In genomic region chr1:18901952-18902522, GRCh38 we compare ENCODE assay signal across 8 cellular contexts. TPM values are rescaled to one million over a fixed set of nuclear protein-coding genes. Genes with fewer than 3 reads are reported as not detected.
DNase-seq lines count a peak whose midpoint lies in the region; ATAC-seq, FAIRE-seq and TF ChIP-seq lines count a peak whose summit lies in the region.

No MANE protein-coding gene starts in this region.

- intact Hi-C loops in PC-9 (cut with micrococcal nuclease; ENCODE audit: unreplicated experiment): loop anchor here (1.0 to 10.0 kb wide), 3 partner anchors 24 to 109 kb away; partner anchors contain the start of gene IFFO2
- intact Hi-C loops in naive thymus-derived CD4-positive, alpha-beta T cell (cut with micrococcal nuclease): loop anchor here (1.0 to 10.0 kb wide), 10 partner anchors 24 to 693 kb away; partner anchors contain the start of genes IFFO2 (in 2 of the 2), UBR4 (in 2 of the 2), EMC1 (in 1 of the 2) and MRTO4 (in 1 of the 2)

- H3F3A ChIP-seq in PC-9 (ENCODE audit: insufficient read depth, low read depth): peaks cover 14% of the 10 kb centered on the region

- peak in 1 of 2 experiments; percentile 45; a peak in 1 of 3 replicates for TF ChIP-seq POLR2A in H1 (IDR thresholded peaks at IDR 0.05; ENCODE audit: control extremely low read depth in 1 of 2, low read depth in 2 of 2, low read length in 2 of 2)

- H3K4me2 ChIP-seq in PC-9 (peak overlapping the region; percentile 83), H1 (ENCODE audit: insufficient read depth in 1 of 2, low read depth in 2 of 2, low read length in 2 of 2) (peak overlapping the region; percentile 84 to 85)

- no peaks in the 10 kb centered on the region for H3K27me3 Mint-ChIP-seq in naive thymus-derived CD4-positive, alpha-beta T cell

- no peak overlapping the region; the same call in 1 of the 2 replicates for H2BK12ac ChIP-seq in H1 (ENCODE audit: low read depth, low read length)

- TF ChIP-seq CTCF in AG09309 (IDR thresholded peaks at IDR 0.05; ENCODE audit: control insufficient read depth, insufficient read depth, low read depth, low read length, missing control alignments) (no peak), PC-9 (conservative IDR thresholded peaks at IDR 0.05) (no peak), H1 (IDR thresholded peaks at IDR 0.05; ENCODE audit: control extremely low read depth in 1 of 3, insufficient read depth in 1 of 3, low read depth in 1 of 3, low read length in 3 of 3) (no peak)

- peaks cover 6% of the 10 kb centered on the region; the same call in 1 of the 2 replicates for H3K23me2 ChIP-seq in H1 (ENCODE audit: low read depth, low read length)

- no TSS peak for BruUV-seq in PC-9 (replicated peaks; lab: Mats Ljungman, UMichigan)

- TF ChIP-seq EP300 in H1 (IDR thresholded peaks at IDR 0.05; ENCODE audit: borderline replicate concordance in 1 of 2, low read depth in 2 of 2, low read length in 2 of 2): no peak

- H4K5ac ChIP-seq in H1 (ENCODE audit: insufficient read length, low read depth, low read length): no peak overlapping the region

- no peaks in the 10 kb centered on the region for H3K9me3 ChIP-seq in PC-9 (ENCODE audit: insufficient read depth, low read depth)
- no peaks in the 10 kb centered on the region for H3K9me3 ChIP-seq in H1 (ENCODE audit: insufficient read depth in 2 of 2, low read depth in 1 of 2, low read length in 1 of 2)
- H3K9me3 ChIP-seq in naive thymus-derived CD4-positive, alpha-beta T cell (ENCODE audit: control insufficient read depth in 2 of 3, low read length in 3 of 3): no peaks in the 10 kb centered on the region

- CTCF ChIA-PET in PC-9 (lab: Charles Lee) (interaction anchor here (1.4 kb wide), 1 partner anchor 11 kb away, joined by 8 read pairs; no protein-coding TSS in a partner anchor), H1 (lab: Charles Lee; ENCODE audit: partially characterized antibody) (interaction anchor here (0.8 to 8.0 kb wide), 9 partner anchors 9 to 305 kb away, joined by 3 to 131 read pairs (median 4); no protein-coding TSS in a partner anchor)
- CTCF ChIA-PET in naive thymus-derived CD4-positive, alpha-beta T cell (lab: Charles Lee): interaction anchor here (1.0 to 9.1 kb wide), 4 partner anchors 55 to 173 kb away, joined by 3 to 105 read pairs (median 4); partner anchors contain the start of gene IFFO2

- H3K9ac ChIP-seq in H1 (replicated peaks in 1 of 4; ENCODE audit: extremely low read depth in 1 of 4, low read depth in 3 of 4, low read length in 3 of 4): peak overlapping the region; percentile 63 to 93 (median 85)

- no peak overlapping the region for H2BK15ac ChIP-seq in H1 (ENCODE audit: low read length)

- H3K23ac ChIP-seq in H1 (ENCODE audit: insufficient read length): no peak overlapping the region

- H2AK5ac ChIP-seq in H1 (ENCODE audit: low read depth, low read length): no peak overlapping the region

- H2BK20ac ChIP-seq in H1 (ENCODE audit: low read length): no peak overlapping the region

- no peak overlapping the region for H4K8ac ChIP-seq in H1 (ENCODE audit: extremely low read depth, insufficient read depth, low read length)

- POLR2A ChIA-PET in PC-9 (lab: Charles Lee; ENCODE audit: unreplicated experiment) (interaction anchor here (0.6 to 1.0 kb wide), 3 partner anchors 54 to 109 kb away, joined by 3 to 6 read pairs (median 6); no protein-coding TSS in a partner anchor), H1 (lab: Charles Lee; ENCODE audit: partially characterized antibody) (interaction anchor here (0.9 to 1.9 kb wide), 7 partner anchors 9 to 61 kb away, joined by 3 to 11 read pairs (median 4); no protein-coding TSS in a partner anchor)
- POLR2A ChIA-PET in naive thymus-derived CD4-positive, alpha-beta T cell (lab: Charles Lee): interaction anchor here (1.0 to 2.3 kb wide), 11 partner anchors 22 to 174 kb away, joined by 3 to 10 read pairs (median 4); partner anchors contain the start of gene IFFO2

- H3K27me3 ChIP-seq in PC-9 (ENCODE audit: insufficient read depth, low read depth) (no peaks in the 10 kb centered on the region), H1 (replicated peaks in 1 of 4; ENCODE audit: control insufficient read depth in 3 of 4, extremely low read depth in 1 of 4, insufficient read depth in 3 of 4, low read length in 3 of 4) (peaks cover 0 to 3% (median 0%) of the 10 kb centered on the region in 4 experiments; a peak in 4 of 7 replicates)
- H3K27me3 ChIP-seq in naive thymus-derived CD4-positive, alpha-beta T cell (ENCODE audit: control insufficient read depth in 2 of 2, insufficient read depth in 2 of 2, low read length in 2 of 2): no peaks in the 10 kb centered on the region

- H4K20me1 ChIP-seq in PC-9 (ENCODE audit: insufficient read depth): no peaks in the 10 kb centered on the region
- H4K20me1 ChIP-seq in H1 (replicated peaks in 1 of 2; ENCODE audit: control insufficient read depth in 1 of 2, insufficient read depth in 2 of 2, low read length in 2 of 2): peaks cover 2 to 4% of the 10 kb centered on the region in 2 experiments

- H3K4ac ChIP-seq in H1 (replicated peaks; ENCODE audit: insufficient read length, low read depth, low read length): no peak overlapping the region

- H2BK120ac ChIP-seq in H1 (replicated peaks; ENCODE audit: low read depth, low read length): no peak overlapping the region

- H3K9me3 Mint-ChIP-seq in naive thymus-derived CD4-positive, alpha-beta T cell: no peaks in the 10 kb centered on the region

- ATAC-seq in GM19025 (IDR thresholded peaks at IDR 0.05; ENCODE audit: low read depth, unreplicated experiment): peak; percentile 6
- no peak for ATAC-seq in naive thymus-derived CD4-positive, alpha-beta T cell
- ATAC-seq in GM19035 (IDR thresholded peaks at IDR 0.05; ENCODE audit: unreplicated experiment): no peak
- no peak for ATAC-seq in HG03045 (IDR thresholded peaks at IDR 0.05; ENCODE audit: unreplicated experiment)

- H3K14ac ChIP-seq in H1 (ENCODE audit: insufficient read length): no peak overlapping the region

- peak overlapping the region; percentile 91 for H3K27ac ChIP-seq in PC-9
- peak overlapping the region; percentile 99 for H3K27ac ChIP-seq in H1 (ENCODE audit: low read depth, low read length)
- H3K27ac ChIP-seq in naive thymus-derived CD4-positive, alpha-beta T cell (ENCODE audit: low read depth, low read length): peak overlapping the region; percentile 83

- H3K36me3 ChIP-seq in PC-9 (ENCODE audit: low read depth) (no peaks in the 10 kb centered on the region), H1 (ENCODE audit: control insufficient read depth in 2 of 4, insufficient read depth in 4 of 4, low read length in 3 of 4) (no peaks in the 10 kb centered on the region)
- peaks cover 0 to 9% (median 0%) of the 10 kb centered on the region in 3 experiments for H3K36me3 ChIP-seq in naive thymus-derived CD4-positive, alpha-beta T cell (ENCODE audit: control insufficient read depth in 2 of 3, insufficient read depth in 3 of 3, low read length in 3 of 3)

- H3K4me3 ChIP-seq in AG09309 (ENCODE audit: control insufficient read depth, low read depth, low read length) (peak overlapping the region; percentile 94), PC-9 (peak overlapping the region; percentile 77), H1 (ENCODE audit: extremely low read depth in 1 of 4, insufficient read depth in 2 of 4, low read depth in 3 of 4, low read length in 4 of 4) (peak overlapping the region; percentile 91 to 96 (median 93))
- H3K4me3 ChIP-seq in naive thymus-derived CD4-positive, alpha-beta T cell (ENCODE audit: low read length): peak overlapping the region; percentile 57

- FAIRE-seq in H1 (lab: Jason Lieb, UNC): no peak

- no peaks in the 10 kb centered on the region for H3K36me3 Mint-ChIP-seq in naive thymus-derived CD4-positive, alpha-beta T cell

- H3K4me3 Mint-ChIP-seq in naive thymus-derived CD4-positive, alpha-beta T cell: peak overlapping the region; percentile 86 to 99 (median 94)

- H3K4me1 ChIP-seq in PC-9 (replicated peaks; ENCODE audit: insufficient read depth) (peaks cover 20% of the 10 kb centered on the region), H1 (replicated peaks in 1 of 4; ENCODE audit: control insufficient read depth in 3 of 4, insufficient read depth in 4 of 4, low read length in 3 of 4) (peaks cover 0 to 3% (median 1%) of the 10 kb centered on the region in 4 experiments; a peak in 5 of 7 replicates)
- H3K4me1 ChIP-seq in naive thymus-derived CD4-positive, alpha-beta T cell (ENCODE audit: control insufficient read depth in 2 of 2, insufficient read depth in 2 of 2, low read length in 2 of 2): peaks cover 3 to 12% of the 10 kb centered on the region in 2 donors

- H3K56ac ChIP-seq in H1 (replicated peaks; ENCODE audit: insufficient read length, low read depth, low read length): peak overlapping the region; percentile 55

- no peak overlapping the region; the same call in 1 of the 2 replicates for H2BK5ac ChIP-seq in H1 (ENCODE audit: low read depth, low read length)

- H3K4me1 Mint-ChIP-seq in naive thymus-derived CD4-positive, alpha-beta T cell: peaks cover 22 to 47% (median 41%) of the 10 kb centered on the region in 7 donors

- H3K79me2 ChIP-seq in PC-9 (ENCODE audit: low read depth) (no peaks in the 10 kb centered on the region), H1 (ENCODE audit: control insufficient read depth in 1 of 2, insufficient read depth in 2 of 2, low read length in 2 of 2) (no peaks in the 10 kb centered on the region)

- no peaks in the 10 kb centered on the region for H3K9me2 ChIP-seq in PC-9 (ENCODE audit: insufficient read depth)

- WGBS in H1 (ENCODE audit: extremely low coverage in 1 of 2, insufficient coverage in 1 of 2, insufficient read length in 1 of 2, insufficient replicate concordance in 2 of 2, low coverage in 1 of 2, low lambda C conversion rate in 2 of 2, missing lambda C conversion rate in 1 of 2), 2 experiments: 3% methylated on average over 8 of the region's 44 CpGs; no CpG with 5 or more reads in 1 of the 2 experiments

- no peak for TF ChIP-seq RAD21 in H1 (IDR thresholded peaks at IDR 0.05 in 1 of 2, conservative IDR thresholded peaks at IDR 0.05 in 1 of 2; ENCODE audit: low read depth in 2 of 2, low read length in 2 of 2)

- H2AFZ ChIP-seq in PC-9: peak overlapping the region; percentile 83
- peak overlapping the region; percentile 67; the same call in 1 of the 2 replicates for H2AFZ ChIP-seq in H1 (ENCODE audit: low read length)

- DNase-seq in AG09309 (ENCODE audit: low read depth) (no peak), PC-9 (no peak), H1 (ENCODE audit: low read depth in 1 of 2, low spot score in 2 of 2) (no peak), DMS153 treated with DMSO at 0.1 percent for 48 hours (lab: John Stamatoyannopoulos, UW; ENCODE audit: unreplicated experiment) (no peak)
- DNase-seq in naive thymus-derived CD4-positive, alpha-beta T cell: peak in 1 of 9 donors; percentile 22

- H4K91ac ChIP-seq in H1 (replicated peaks; ENCODE audit: insufficient read length, low read length): no peak overlapping the region

- H3K79me1 ChIP-seq in H1 (ENCODE audit: low read depth, low read length): peaks cover 5% of the 10 kb centered on the region

- peak overlapping the region; percentile 85 to 97 (median 91) for H3K27ac Mint-ChIP-seq in naive thymus-derived CD4-positive, alpha-beta T cell

- H3K18ac ChIP-seq in H1 (ENCODE audit: extremely low read depth, low read length): peak overlapping the region; percentile 83; the same call in 1 of the 2 replicates

RNA-seq across cellular contexts. Expression of gene ALDH4A1, which starts 0.3 kb away (rescaled TPM):
- 15.0 and 19.4 TPM in 2 replicates for total RNA-seq in PC-9 (2021)
- total RNA-seq in H1 (2021; fragmentation: NEBNext Ultra II Directional; extraction: Animal tissue kit (Norgen Biotek cat#: 25700)): 29.4 and 30.3 TPM in 2 replicates
- polyA plus RNA-seq in H1 (2011; rRNA removed): 35.9 and 57.4 TPM in 2 replicates
- 61.4 TPM for polyA plus RNA-seq in H1 (2011; cell fraction: cytosol; rRNA removed)
- 95.8 TPM for polyA plus RNA-seq in H1 (2011; cell fraction: nucleus; rRNA removed)
- 25.3 to 32.9 TPM (median 31.9 TPM) in 4 replicates for polyA plus RNA-seq in H1 (2012, experiment 1 of 2)
- polyA plus RNA-seq in H1 (2012, experiment 2 of 2): 35.0 TPM
- 18.9 TPM for polyA plus RNA-seq in H1 (2013, experiment 1 of 2)
- polyA plus RNA-seq in H1 (2013, experiment 2 of 2): 16.0 TPM
- 20.3 and 22.0 TPM in 2 replicates for polyA minus RNA-seq in H1 (2011; rRNA and poly(A)+ RNA removed)
- polyA minus RNA-seq in H1 (2011; cell fraction: cytosol; rRNA and poly(A)+ RNA removed): 21.8 TPM
- polyA minus RNA-seq in H1 (2011; cell fraction: nucleus; rRNA and poly(A)+ RNA removed): 21.5 TPM
- 1 to 10 TPM; 1.3 to 3.2 (median 1.6) TPM for total RNA-seq in naive thymus-derived CD4-positive, alpha-beta T cell
- 1 to 10 TPM in 1 of 2 donors, under 1 TPM in 1; 0.94 to 1.3 TPM for polyA plus RNA-seq in naive thymus-derived CD4-positive, alpha-beta T cell

RNA-seq across cellular contexts. Expression of gene TAS1R2, which starts 42.6 kb away (rescaled TPM):
- not detected in 2 replicates for total RNA-seq in PC-9 (2021)
- not detected in 2 replicates for total RNA-seq in H1 (2021; fragmentation: NEBNext Ultra II Directional; extraction: Animal tissue kit (Norgen Biotek cat#: 25700))
- not detected in 2 replicates for polyA plus RNA-seq in H1 (2011; rRNA removed)
- not detected for polyA plus RNA-seq in H1 (2011; cell fraction: cytosol; rRNA removed)
- not detected for polyA plus RNA-seq in H1 (2011; cell fraction: nucleus; rRNA removed)
- not detected in 4 replicates for polyA plus RNA-seq in H1 (2012, experiment 1 of 2)
- polyA plus RNA-seq in H1 (2012, experiment 2 of 2): not detected
- polyA plus RNA-seq in H1 (2013, experiment 1 of 2): not detected
- polyA plus RNA-seq in H1 (2013, experiment 2 of 2): not detected
- polyA minus RNA-seq in H1 (2011; rRNA and poly(A)+ RNA removed): not detected in 2 replicates
- polyA minus RNA-seq in H1 (2011; cell fraction: cytosol; rRNA and poly(A)+ RNA removed): not detected
- polyA minus RNA-seq in H1 (2011; cell fraction: nucleus; rRNA and poly(A)+ RNA removed): not detected
- not detected for total RNA-seq in naive thymus-derived CD4-positive, alpha-beta T cell
- not detected for polyA plus RNA-seq in naive thymus-derived CD4-positive, alpha-beta T cell

RNA-seq across cellular contexts. Expression of gene IFFO2, which starts 54.4 kb away (rescaled TPM):
- total RNA-seq in PC-9 (2021): 11.7 and 16.5 TPM in 2 replicates
- 8.7 and 10.4 TPM in 2 replicates for total RNA-seq in H1 (2021; fragmentation: NEBNext Ultra II Directional; extraction: Animal tissue kit (Norgen Biotek cat#: 25700))
- polyA plus RNA-seq in H1 (2011; rRNA removed): 6.6 and 13.7 TPM in 2 replicates
- polyA plus RNA-seq in H1 (2011; cell fraction: cytosol; rRNA removed): 5.2 TPM
- polyA plus RNA-seq in H1 (2011; cell fraction: nucleus; rRNA removed): 8.2 TPM
- polyA plus RNA-seq in H1 (2012, experiment 1 of 2): 4.2 to 6.0 TPM (median 5.4 TPM) in 4 replicates
- 5.2 TPM for polyA plus RNA-seq in H1 (2012, experiment 2 of 2)
- 3.5 TPM for polyA plus RNA-seq in H1 (2013, experiment 1 of 2)
- 3.6 TPM for polyA plus RNA-seq in H1 (2013, experiment 2 of 2)
- 4.0 and 4.8 TPM in 2 replicates for polyA minus RNA-seq in H1 (2011; rRNA and poly(A)+ RNA removed)
- polyA minus RNA-seq in H1 (2011; cell fraction: cytosol; rRNA and poly(A)+ RNA removed): 4.8 TPM
- 2.6 TPM for polyA minus RNA-seq in H1 (2011; cell fraction: nucleus; rRNA and poly(A)+ RNA removed)
- total RNA-seq in naive thymus-derived CD4-positive, alpha-beta T cell: 10 to 100 TPM; 20.5 to 57.1 (median 28.2) TPM
- polyA plus RNA-seq in naive thymus-derived CD4-positive, alpha-beta T cell: 1 to 10 TPM; 1.1 to 2.7 TPM
